ENCODE assay signal across 8 cellular contexts in the genomic region with DNA sequence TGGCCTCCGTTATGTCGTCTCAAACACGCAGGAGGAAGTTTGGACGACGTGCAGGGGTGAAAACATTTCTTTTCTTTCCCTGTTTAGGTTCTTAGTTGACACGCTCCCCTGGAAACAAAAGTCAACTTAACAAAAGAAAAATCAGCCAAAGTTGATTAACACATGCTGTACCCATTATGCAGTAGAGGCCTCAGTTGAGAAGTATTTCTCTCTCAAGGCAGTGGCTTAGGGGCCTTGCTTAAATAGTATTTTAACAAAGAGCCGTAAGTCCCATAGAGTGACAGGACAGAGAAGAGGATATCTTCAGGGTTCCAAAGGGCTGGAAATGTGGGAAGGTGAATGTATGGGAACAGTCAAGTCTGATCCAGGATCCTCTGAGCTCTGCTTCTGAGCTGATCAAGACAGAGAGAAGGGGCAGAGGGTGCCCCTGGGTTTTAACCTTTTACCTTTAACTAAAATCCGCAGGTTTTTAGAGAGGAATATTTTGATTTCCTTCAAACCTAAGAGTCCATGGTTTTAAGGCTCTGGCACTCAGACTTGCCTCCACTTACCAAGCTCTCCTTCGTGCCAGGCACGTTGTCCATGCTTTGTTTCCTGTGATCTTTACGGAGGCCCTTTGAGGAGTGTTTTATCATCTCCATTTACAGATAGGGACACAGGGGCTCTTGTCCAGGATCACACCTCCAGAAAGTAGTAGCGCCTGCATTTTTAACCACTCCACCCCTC. TPM values are rescaled to one million over a fixed set of nuclear protein-coding genes. Genes with fewer than 3 reads are reported as not detected.
DNase-seq lines count a peak whose midpoint lies in the region; TF ChIP-seq lines count a peak whose summit lies in the region.

No MANE protein-coding gene starts in this region.

- TF ChIP-seq POLR2A in adrenal gland (IDR thresholded peaks at IDR 0.05), result no peak

- H2AK5ac ChIP-seq in mesenchymal stem cell (ENCODE audit: low read length, severe bottlenecking), result peak overlapping the region; percentile 40

- no peak overlapping the region for H3K14ac ChIP-seq in mesenchymal stem cell (ENCODE audit: low read length in 2 of 2)

- no peak overlapping the region for H2AFZ ChIP-seq in mesenchymal stem cell (ENCODE audit: low read depth, low read length)

- WGBS in adrenal gland, 4 donors, result 68 to 74% (median 71%) methylated on average over 12 of the region's 12 CpGs
- WGBS in mesenchymal stem cell, result 82% methylated on average over 11 of the region's 12 CpGs
- 67% methylated on average over 12 of the region's 12 CpGs for WGBS in thymus

- no peak overlapping the region for H3K23ac ChIP-seq in mesenchymal stem cell (ENCODE audit: low read length in 2 of 2)

- H3K27ac ChIP-seq in adrenal gland (peak overlapping the region; percentile 81 to 98 (median 88)), mesenchymal stem cell (ENCODE audit: low read length, poor library complexity, severe bottlenecking) (peak overlapping the region; percentile 61), thymus (ENCODE audit: low read depth) (peak overlapping the region; percentile 96)

- H3K9me3 ChIP-seq in adrenal gland (replicated peaks in 1 of 3), result no peaks in the 10 kb centered on the region
- H3K9me3 ChIP-seq in mesenchymal stem cell (ENCODE audit: control insufficient read depth, low read length), result no peaks in the 10 kb centered on the region
- H3K9me3 ChIP-seq in thymus (ENCODE audit: control insufficient read depth), result no peaks in the 10 kb centered on the region

- H3K4me3 ChIP-seq in adrenal gland (peak overlapping the region in 2 of 4 donors; percentile 50 to 60), mesenchymal stem cell (ENCODE audit: insufficient read depth in 1 of 2, low read depth in 1 of 2, low read length in 2 of 2) (peak overlapping the region in 1 of 2 experiments; percentile 77), thymus (ENCODE audit: low read length) (peak overlapping the region; percentile 54)

- H3K18ac ChIP-seq in mesenchymal stem cell (ENCODE audit: low read depth in 1 of 2, low read length in 2 of 2), result no peak overlapping the region

- H3K4me2 ChIP-seq in mesenchymal stem cell (ENCODE audit: low read length, poor library complexity, severe bottlenecking), result peak overlapping the region; percentile 76

- peaks cover 41% of the 10 kb centered on the region for H3K4me1 Mint-ChIP-seq in activated T-cell treated with anti-CD3 and anti-CD28 coated beads, Interleukin-2, amount 50 U/mL, for 24 hours (ENCODE audit: low read depth)

- no peak for TF ChIP-seq CTCF in adrenal gland (IDR thresholded peaks at IDR 0.05)

- DNase-seq in activated T-cell treated with anti-CD3 and anti-CD28 coated beads, Interleukin-2, amount 50 U/mL, for 24 hours, result no peak
- DNase-seq in activated T-cell treated with anti-CD3 and anti-CD28 coated beads, Interleukin-2, amount 50 U/mL, for 1 hour, result no peak
- DNase-seq in adrenal gland (no peak), mesenchymal stem cell (no peak), inferior parietal cortex (ENCODE audit: extremely low spot score) (no peak), NOMO-1 treated with DMSO at 0.1 percent for 48 hours (lab: John Stamatoyannopoulos, UW; ENCODE audit: unreplicated experiment) (no peak), NCI-H226 (no peak)

- intact Hi-C loops in adrenal gland (cut with DNase I), result no loop called here

- H4K91ac ChIP-seq in mesenchymal stem cell (ENCODE audit: low read length), result no peak overlapping the region

- H3K4me3 Mint-ChIP-seq in activated T-cell treated with anti-CD3 and anti-CD28 coated beads, Interleukin-2, amount 50 U/mL, for 24 hours, result peak overlapping the region; percentile 97

- H3K36me3 ChIP-seq in adrenal gland (replicated peaks in 1 of 2), result no peaks in the 10 kb centered on the region
- H3K36me3 ChIP-seq in mesenchymal stem cell (ENCODE audit: control insufficient read depth in 1 of 2, insufficient read depth in 2 of 2, low read depth in 1 of 2, low read length in 2 of 2), result peaks cover 2 to 3% of the 10 kb centered on the region in 2 experiments
- H3K36me3 ChIP-seq in thymus (ENCODE audit: control insufficient read depth, insufficient read depth), result peaks cover 2% of the 10 kb centered on the region

- H4K8ac ChIP-seq in mesenchymal stem cell (ENCODE audit: low read length), result no peak overlapping the region

- H3K4ac ChIP-seq in mesenchymal stem cell (ENCODE audit: low read depth in 1 of 2, low read length in 2 of 2), result no peak overlapping the region

- H2BK5ac ChIP-seq in mesenchymal stem cell (ENCODE audit: low read depth, low read length, poor library complexity, severe bottlenecking), result no peak overlapping the region

- peaks cover 22% of the 10 kb centered on the region for H3K36me3 Mint-ChIP-seq in activated T-cell treated with anti-CD3 and anti-CD28 coated beads, Interleukin-2, amount 50 U/mL, for 24 hours (ENCODE audit: low read depth)

- H3K9me3 Mint-ChIP-seq in activated T-cell treated with anti-CD3 and anti-CD28 coated beads, Interleukin-2, amount 50 U/mL, for 24 hours, result no peaks in the 10 kb centered on the region

- no peak overlapping the region for H2BK120ac ChIP-seq in mesenchymal stem cell (ENCODE audit: low read depth, low read length)

- no peaks in the 10 kb centered on the region for H3K27me3 ChIP-seq in adrenal gland
- H3K27me3 ChIP-seq in mesenchymal stem cell (ENCODE audit: control insufficient read depth in 1 of 2, insufficient read depth in 1 of 2, low read length in 2 of 2), result no peaks in the 10 kb centered on the region
- no peaks in the 10 kb centered on the region for H3K27me3 ChIP-seq in thymus (ENCODE audit: control insufficient read depth, insufficient read depth)

- H3K27ac Mint-ChIP-seq in activated T-cell treated with anti-CD3 and anti-CD28 coated beads, Interleukin-2, amount 50 U/mL, for 24 hours, result peak overlapping the region; percentile 99

- H2BK12ac ChIP-seq in mesenchymal stem cell (ENCODE audit: low read length in 2 of 2), result no peak overlapping the region

- H3K9ac ChIP-seq in mesenchymal stem cell (ENCODE audit: low read length), result peak overlapping the region; percentile 85

- H3K4me1 ChIP-seq in adrenal gland (replicated peaks in 1 of 2), result peaks cover 23 to 28% of the 10 kb centered on the region in 2 donors
- peaks cover 12% of the 10 kb centered on the region for H3K4me1 ChIP-seq in mesenchymal stem cell (ENCODE audit: control insufficient read depth, insufficient read depth, low read depth, low read length)
- peaks cover 9% of the 10 kb centered on the region for H3K4me1 ChIP-seq in thymus (ENCODE audit: control insufficient read depth, insufficient read depth, low read length)

- no peaks in the 10 kb centered on the region for H3K27me3 Mint-ChIP-seq in activated T-cell treated with anti-CD3 and anti-CD28 coated beads, Interleukin-2, amount 50 U/mL, for 24 hours

- H3K79me1 ChIP-seq in mesenchymal stem cell (replicated peaks; ENCODE audit: low read length, poor library complexity, severe bottlenecking), result no peaks in the 10 kb centered on the region

- H2BK15ac ChIP-seq in mesenchymal stem cell (ENCODE audit: low read depth, poor library complexity, severe bottlenecking), result peak overlapping the region; percentile 33

RNA-seq across cellular contexts. Expression of gene CD74, which starts 0.6 kb away (rescaled TPM):
- 1,000 to 10,000 TPM in 6 of 8 donors, 100 to 1,000 TPM in 2; 582 to 3,185 (median 2,268) TPM for total RNA-seq in adrenal gland
- 100 to 1,000 TPM; 719 to 852 (median 838) TPM for polyA plus RNA-seq in adrenal gland
- polyA plus RNA-seq in mesenchymal stem cell (2013, experiment 1 of 2), result 0.43 TPM
- polyA plus RNA-seq in mesenchymal stem cell (2013, experiment 2 of 2), result 0.36 TPM
- 2,730 TPM for polyA plus RNA-seq in thymus

RNA-seq across cellular contexts. Expression of gene RPS14, which starts 36.2 kb away (rescaled TPM):
- total RNA-seq in adrenal gland, result 1,000 to 10,000 TPM; 1,380 to 3,506 (median 1,891) TPM
- polyA plus RNA-seq in adrenal gland (1,000 to 10,000 TPM; 1,067 to 2,924 (median 1,712) TPM), thymus (4,031 TPM)
- 3,588 TPM for polyA plus RNA-seq in mesenchymal stem cell (2013, experiment 1 of 2)
- 3,623 TPM for polyA plus RNA-seq in mesenchymal stem cell (2013, experiment 2 of 2)

RNA-seq across cellular contexts. Expression of gene TCOF1, which starts 55.8 kb away (rescaled TPM):
- 10 to 100 TPM; 14.7 to 25.8 (median 20.8) TPM for total RNA-seq in adrenal gland
- polyA plus RNA-seq in adrenal gland, result 10 to 100 TPM; 16.6 to 30.3 (median 22.1) TPM
- polyA plus RNA-seq in mesenchymal stem cell (2013, experiment 1 of 2), result 14.3 TPM
- polyA plus RNA-seq in mesenchymal stem cell (2013, experiment 2 of 2), result 13.1 TPM
- polyA plus RNA-seq in thymus, result 17.7 TPM
